In genomic region chr18:14188751-14189406, GRCh38 we compare ENCODE assay signal across 8 cellular contexts. TPM values are rescaled to one million over a fixed set of nuclear protein-coding genes. Genes with fewer than 3 reads are reported as not detected.
DNase-seq lines count a peak whose midpoint lies in the region; FAIRE-seq and TF ChIP-seq lines count a peak whose summit lies in the region.
"Not testable (repeated sequence)": the region's sequence is repeated elsewhere in the genome, so short reads cannot be mapped to it uniquely, and the experiment has no call there.

No MANE protein-coding gene starts in this region.

- H2AFZ ChIP-seq in mesenchymal stem cell (ENCODE audit: low read depth, low read length): not testable (repeated sequence)

- H3K4me1 ChIP-seq in mesenchymal stem cell (ENCODE audit: control insufficient read depth, insufficient read depth, low read depth, low read length): not testable (repeated sequence)

- H3K27me3 ChIP-seq in mesenchymal stem cell (ENCODE audit: control insufficient read depth in 1 of 2, insufficient read depth in 1 of 2, low read length in 2 of 2): not testable (repeated sequence)

- not testable (repeated sequence) for H3K79me1 ChIP-seq in mesenchymal stem cell (replicated peaks; ENCODE audit: low read length, poor library complexity, severe bottlenecking)

- peak; percentile 22 for DNase-seq in ELR (ENCODE audit: low read depth)
- DNase-seq in HT1080 (ENCODE audit: low read depth): peak; percentile 45
- peak; percentile 6 for DNase-seq in SIG-M5 treated with dmso at 0.1 percent for 504 hours (lab: John Stamatoyannopoulos, UW; ENCODE audit: unreplicated experiment)
- DNase-seq in astrocyte of the cerebellum (ENCODE audit: low read depth): peak; percentile 5
- peak; percentile 37 for DNase-seq in epithelial cell of prostate (ENCODE audit: low read depth, low spot score)
- peak; percentile 20 for DNase-seq in fibroblast of the conjunctiva (ENCODE audit: low read depth)
- DNase-seq in mesenchymal stem cell: not testable (repeated sequence)
- peak; percentile 29 for DNase-seq in urothelium cell line (ENCODE audit: low spot score)

- peak; percentile 20 for FAIRE-seq in urothelium cell line (lab: Jason Lieb, UNC)

- not testable (repeated sequence) for H4K91ac ChIP-seq in mesenchymal stem cell (ENCODE audit: low read length)

- H3K23ac ChIP-seq in mesenchymal stem cell (ENCODE audit: low read length in 2 of 2): not testable (repeated sequence)

- H3K27ac ChIP-seq in epithelial cell of prostate: peak overlapping the region; percentile 50
- not testable (repeated sequence) for H3K27ac ChIP-seq in mesenchymal stem cell (ENCODE audit: low read length, poor library complexity, severe bottlenecking)

- not testable (repeated sequence) for H2BK12ac ChIP-seq in mesenchymal stem cell (ENCODE audit: low read length in 2 of 2)

- not testable (repeated sequence) for H3K4me2 ChIP-seq in mesenchymal stem cell (ENCODE audit: low read length, poor library complexity, severe bottlenecking)

- not testable (repeated sequence) for H3K4ac ChIP-seq in mesenchymal stem cell (ENCODE audit: low read depth in 1 of 2, low read length in 2 of 2)

- H2BK15ac ChIP-seq in mesenchymal stem cell (ENCODE audit: low read depth, poor library complexity, severe bottlenecking): not testable (repeated sequence)

- H3K18ac ChIP-seq in mesenchymal stem cell (ENCODE audit: low read depth in 1 of 2, low read length in 2 of 2): not testable (repeated sequence)

- not testable (repeated sequence) for H3K14ac ChIP-seq in mesenchymal stem cell (ENCODE audit: low read length in 2 of 2)

- in situ Hi-C loops in astrocyte of the cerebellum (cut with HindIII; ENCODE audit: low sequenced_read_pairs): not testable (repeated sequence)

- H3K9me3 ChIP-seq in mesenchymal stem cell (ENCODE audit: control insufficient read depth, low read length): not testable (repeated sequence)

- not testable (repeated sequence) for H3K36me3 ChIP-seq in mesenchymal stem cell (ENCODE audit: control insufficient read depth in 1 of 2, insufficient read depth in 2 of 2, low read depth in 1 of 2, low read length in 2 of 2)

- no CpG with 5 or more reads among the region's 4 CpGs for WGBS in mesenchymal stem cell

- H2AK5ac ChIP-seq in mesenchymal stem cell (ENCODE audit: low read length, severe bottlenecking): not testable (repeated sequence)

- not testable (repeated sequence) for H2BK5ac ChIP-seq in mesenchymal stem cell (ENCODE audit: low read depth, low read length, poor library complexity, severe bottlenecking)

- not testable (repeated sequence) for H3K4me3 ChIP-seq in astrocyte of the cerebellum (ENCODE audit: low read depth, low read length); mesenchymal stem cell (ENCODE audit: insufficient read depth in 1 of 2, low read depth in 1 of 2, low read length in 2 of 2)

- H3K9ac ChIP-seq in mesenchymal stem cell (ENCODE audit: low read length): peak overlapping the region; percentile 70

- TF ChIP-seq CTCF in astrocyte of the cerebellum (IDR thresholded peaks at IDR 0.05; ENCODE audit: low read depth, low read length, missing control alignments): not testable (repeated sequence)

- H2BK120ac ChIP-seq in mesenchymal stem cell (ENCODE audit: low read depth, low read length): not testable (repeated sequence)

- H4K8ac ChIP-seq in mesenchymal stem cell (ENCODE audit: low read length): not testable (repeated sequence)

RNA-seq across cellular contexts. Expression of gene ZNF519, which starts 56.6 kb away (rescaled TPM):
- total RNA-seq in HT1080 (2014; rRNA removed; shearing (Covaris generic)): 2.9 and 6.3 TPM in 2 replicates
- 2.2 and 4.3 TPM in 2 replicates for polyA plus RNA-seq in HT1080 (2015; cell fraction: cytosol; rRNA removed)
- 6.7 and 7.4 TPM in 2 replicates for polyA plus RNA-seq in HT1080 (2015; cell fraction: nucleus; rRNA removed)
- polyA plus RNA-seq in mesenchymal stem cell (2013, experiment 1 of 2): 1.4 TPM
- polyA plus RNA-seq in mesenchymal stem cell (2013, experiment 2 of 2): 1.3 TPM
